2 cellular contexts compared by ENCODE assay signal in genomic region chrX:67436867-67437266, GRCh38.
TF ChIP-seq lines count a peak whose summit lies in the region.

No MANE protein-coding gene starts in this region.

TF ChIP-seq in liver, 16 proteins besides CTCF, POLR2A, EP300 and RAD21 (continued from another document):
- TF ChIP-seq REST (IDR thresholded peaks at IDR 0.05) (no peak), NR2F2 (IDR thresholded peaks at IDR 0.05) (no peak)
TF ChIP-seq in liver: peak in this region for 1.

TF ChIP-seq in HepG2, 621 proteins besides CTCF, POLR2A, EP300 and RAD21 (continued from another document):
- TF ChIP-seq BRF2 (CRISPR knock-in tag; IDR thresholded peaks at IDR 0.05) = no peak
- TF ChIP-seq U2AF1 (optimal IDR thresholded peaks at IDR 0.05; ENCODE audit: low read depth, low read length) = no peak
- no peak for TF ChIP-seq ZBTB39 (CRISPR knock-in tag; IDR thresholded peaks at IDR 0.05)
